2 cellular contexts compared by ENCODE assay signal in the genomic region with DNA sequence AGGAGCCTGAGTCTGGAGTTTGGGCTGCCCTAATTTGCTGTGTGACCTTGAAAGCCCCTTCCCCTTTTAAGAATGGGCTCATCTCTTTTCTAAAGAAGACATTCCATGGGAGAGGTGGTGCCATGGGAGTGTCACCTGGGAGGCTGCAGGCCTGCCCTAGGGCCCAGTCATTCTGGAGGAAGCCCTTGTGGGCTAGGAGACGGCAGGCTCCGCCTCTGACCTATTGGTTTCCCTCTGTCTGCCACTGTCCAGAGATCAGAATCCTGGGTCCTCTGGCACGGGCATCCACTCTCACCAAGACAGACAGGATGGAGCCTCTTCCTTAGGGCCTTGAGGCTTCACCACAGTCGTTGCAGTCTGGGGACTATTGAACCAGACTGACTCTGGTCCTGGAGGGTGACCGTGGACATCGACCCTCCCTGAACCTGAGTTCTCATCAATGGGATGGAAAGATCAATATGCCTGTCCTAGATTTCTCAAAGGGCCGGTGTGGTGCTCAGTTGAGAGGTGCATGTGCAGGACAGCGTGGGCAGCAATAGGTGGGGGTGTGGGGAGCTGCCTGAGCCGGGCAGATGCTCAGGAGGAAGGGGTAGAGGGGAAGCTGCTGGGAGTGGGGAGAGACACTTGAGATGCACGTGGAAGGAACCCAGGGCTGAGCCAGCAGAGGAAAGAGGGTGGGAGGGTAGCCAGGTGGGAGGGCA.
A peak's percentile ranks its signal among the peaks of the same experiment; 100 is the strongest.
TF ChIP-seq lines count a peak whose summit lies in the region.

No MANE protein-coding gene starts in this region.

TF ChIP-seq in HEK293, 187 proteins besides CTCF, POLR2A, EP300 and RAD21:
- TF ChIP-seq, protein P1, sequence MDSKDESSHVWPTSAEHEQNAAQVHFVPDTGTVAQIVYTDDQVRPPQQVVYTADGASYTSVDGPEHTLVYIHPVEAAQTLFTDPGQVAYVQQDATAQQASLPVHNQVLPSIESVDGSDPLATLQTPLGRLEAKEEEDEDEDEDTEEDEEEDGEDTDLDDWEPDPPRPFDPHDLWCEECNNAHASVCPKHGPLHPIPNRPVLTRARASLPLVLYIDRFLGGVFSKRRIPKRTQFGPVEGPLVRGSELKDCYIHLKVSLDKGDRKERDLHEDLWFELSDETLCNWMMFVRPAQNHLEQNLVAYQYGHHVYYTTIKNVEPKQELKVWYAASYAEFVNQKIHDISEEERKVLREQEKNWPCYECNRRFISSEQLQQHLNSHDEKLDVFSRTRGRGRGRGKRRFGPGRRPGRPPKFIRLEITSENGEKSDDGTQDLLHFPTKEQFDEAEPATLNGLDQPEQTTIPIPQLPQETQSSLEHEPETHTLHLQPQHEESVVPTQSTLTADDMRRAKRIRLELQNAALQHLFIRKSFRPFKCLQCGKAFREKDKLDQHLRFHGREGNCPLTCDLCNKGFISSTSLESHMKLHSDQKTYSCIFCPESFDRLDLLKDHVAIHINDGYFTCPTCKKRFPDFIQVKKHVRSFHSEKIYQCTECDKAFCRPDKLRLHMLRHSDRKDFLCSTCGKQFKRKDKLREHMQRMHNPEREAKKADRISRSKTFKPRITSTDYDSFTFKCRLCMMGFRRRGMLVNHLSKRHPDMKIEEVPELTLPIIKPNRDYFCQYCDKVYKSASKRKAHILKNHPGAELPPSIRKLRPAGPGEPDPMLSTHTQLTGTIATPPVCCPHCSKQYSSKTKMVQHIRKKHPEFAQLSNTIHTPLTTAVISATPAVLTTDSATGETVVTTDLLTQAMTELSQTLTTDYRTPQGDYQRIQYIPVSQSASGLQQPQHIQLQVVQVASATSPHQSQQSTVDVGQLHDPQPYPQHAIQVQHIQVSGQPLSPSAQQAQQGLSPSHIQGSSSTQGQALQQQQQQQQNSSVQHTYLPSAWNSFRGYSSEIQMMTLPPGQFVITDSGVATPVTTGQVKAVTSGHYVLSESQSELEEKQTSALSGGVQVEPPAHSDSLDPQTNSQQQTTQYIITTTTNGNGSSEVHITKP (tag by site-specific recombination; IDR thresholded peaks at IDR 0.05) = no peak
- TF ChIP-seq ZFP41 (tag by site-specific recombination; IDR thresholded peaks at IDR 0.05; ENCODE audit: borderline replicate concordance) (no peak), EGR2 (tag by site-specific recombination; IDR thresholded peaks at IDR 0.05; ENCODE audit: low read depth) (peak; percentile 85), KLF8 (tag by site-specific recombination; IDR thresholded peaks at IDR 0.05) (no peak), KLF10 (tag by site-specific recombination; IDR thresholded peaks at IDR 0.05) (no peak), ZNF423 (tag by site-specific recombination; IDR thresholded peaks at IDR 0.05) (no peak), ZNF747 (tag by site-specific recombination; IDR thresholded peaks at IDR 0.05) (no peak), ZFHX2 (tag by site-specific recombination; conservative IDR thresholded peaks at IDR 0.05) (peak; percentile 72)
- TF ChIP-seq, protein P2, sequence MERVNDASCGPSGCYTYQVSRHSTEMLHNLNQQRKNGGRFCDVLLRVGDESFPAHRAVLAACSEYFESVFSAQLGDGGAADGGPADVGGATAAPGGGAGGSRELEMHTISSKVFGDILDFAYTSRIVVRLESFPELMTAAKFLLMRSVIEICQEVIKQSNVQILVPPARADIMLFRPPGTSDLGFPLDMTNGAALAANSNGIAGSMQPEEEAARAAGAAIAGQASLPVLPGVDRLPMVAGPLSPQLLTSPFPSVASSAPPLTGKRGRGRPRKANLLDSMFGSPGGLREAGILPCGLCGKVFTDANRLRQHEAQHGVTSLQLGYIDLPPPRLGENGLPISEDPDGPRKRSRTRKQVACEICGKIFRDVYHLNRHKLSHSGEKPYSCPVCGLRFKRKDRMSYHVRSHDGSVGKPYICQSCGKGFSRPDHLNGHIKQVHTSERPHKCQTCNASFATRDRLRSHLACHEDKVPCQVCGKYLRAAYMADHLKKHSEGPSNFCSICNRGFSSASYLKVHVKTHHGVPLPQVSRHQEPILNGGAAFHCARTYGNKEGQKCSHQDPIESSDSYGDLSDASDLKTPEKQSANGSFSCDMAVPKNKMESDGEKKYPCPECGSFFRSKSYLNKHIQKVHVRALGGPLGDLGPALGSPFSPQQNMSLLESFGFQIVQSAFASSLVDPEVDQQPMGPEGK (tag by site-specific recombination; IDR thresholded peaks at IDR 0.05) = no peak

TF ChIP-seq in HepG2, 621 proteins besides CTCF, POLR2A, EP300 and RAD21:
- no peak for TF ChIP-seq FOXK2 (IDR thresholded peaks at IDR 0.05)
- TF ChIP-seq ZFX (CRISPR knock-in tag; IDR thresholded peaks at IDR 0.05; ENCODE audit: low read depth) = peak; percentile 20; the same call in 1 of the 2 replicates
- TF ChIP-seq, protein P3, sequence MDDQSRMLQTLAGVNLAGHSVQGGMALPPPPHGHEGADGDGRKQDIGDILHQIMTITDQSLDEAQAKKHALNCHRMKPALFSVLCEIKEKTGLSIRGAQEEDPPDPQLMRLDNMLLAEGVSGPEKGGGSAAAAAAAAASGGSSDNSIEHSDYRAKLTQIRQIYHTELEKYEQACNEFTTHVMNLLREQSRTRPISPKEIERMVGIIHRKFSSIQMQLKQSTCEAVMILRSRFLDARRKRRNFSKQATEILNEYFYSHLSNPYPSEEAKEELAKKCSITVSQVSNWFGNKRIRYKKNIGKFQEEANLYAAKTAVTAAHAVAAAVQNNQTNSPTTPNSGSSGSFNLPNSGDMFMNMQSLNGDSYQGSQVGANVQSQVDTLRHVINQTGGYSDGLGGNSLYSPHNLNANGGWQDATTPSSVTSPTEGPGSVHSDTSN (CRISPR knock-in tag; IDR thresholded peaks at IDR 0.05; ENCODE audit: borderline replicate concordance) = no peak
- TF ChIP-seq, protein P4, sequence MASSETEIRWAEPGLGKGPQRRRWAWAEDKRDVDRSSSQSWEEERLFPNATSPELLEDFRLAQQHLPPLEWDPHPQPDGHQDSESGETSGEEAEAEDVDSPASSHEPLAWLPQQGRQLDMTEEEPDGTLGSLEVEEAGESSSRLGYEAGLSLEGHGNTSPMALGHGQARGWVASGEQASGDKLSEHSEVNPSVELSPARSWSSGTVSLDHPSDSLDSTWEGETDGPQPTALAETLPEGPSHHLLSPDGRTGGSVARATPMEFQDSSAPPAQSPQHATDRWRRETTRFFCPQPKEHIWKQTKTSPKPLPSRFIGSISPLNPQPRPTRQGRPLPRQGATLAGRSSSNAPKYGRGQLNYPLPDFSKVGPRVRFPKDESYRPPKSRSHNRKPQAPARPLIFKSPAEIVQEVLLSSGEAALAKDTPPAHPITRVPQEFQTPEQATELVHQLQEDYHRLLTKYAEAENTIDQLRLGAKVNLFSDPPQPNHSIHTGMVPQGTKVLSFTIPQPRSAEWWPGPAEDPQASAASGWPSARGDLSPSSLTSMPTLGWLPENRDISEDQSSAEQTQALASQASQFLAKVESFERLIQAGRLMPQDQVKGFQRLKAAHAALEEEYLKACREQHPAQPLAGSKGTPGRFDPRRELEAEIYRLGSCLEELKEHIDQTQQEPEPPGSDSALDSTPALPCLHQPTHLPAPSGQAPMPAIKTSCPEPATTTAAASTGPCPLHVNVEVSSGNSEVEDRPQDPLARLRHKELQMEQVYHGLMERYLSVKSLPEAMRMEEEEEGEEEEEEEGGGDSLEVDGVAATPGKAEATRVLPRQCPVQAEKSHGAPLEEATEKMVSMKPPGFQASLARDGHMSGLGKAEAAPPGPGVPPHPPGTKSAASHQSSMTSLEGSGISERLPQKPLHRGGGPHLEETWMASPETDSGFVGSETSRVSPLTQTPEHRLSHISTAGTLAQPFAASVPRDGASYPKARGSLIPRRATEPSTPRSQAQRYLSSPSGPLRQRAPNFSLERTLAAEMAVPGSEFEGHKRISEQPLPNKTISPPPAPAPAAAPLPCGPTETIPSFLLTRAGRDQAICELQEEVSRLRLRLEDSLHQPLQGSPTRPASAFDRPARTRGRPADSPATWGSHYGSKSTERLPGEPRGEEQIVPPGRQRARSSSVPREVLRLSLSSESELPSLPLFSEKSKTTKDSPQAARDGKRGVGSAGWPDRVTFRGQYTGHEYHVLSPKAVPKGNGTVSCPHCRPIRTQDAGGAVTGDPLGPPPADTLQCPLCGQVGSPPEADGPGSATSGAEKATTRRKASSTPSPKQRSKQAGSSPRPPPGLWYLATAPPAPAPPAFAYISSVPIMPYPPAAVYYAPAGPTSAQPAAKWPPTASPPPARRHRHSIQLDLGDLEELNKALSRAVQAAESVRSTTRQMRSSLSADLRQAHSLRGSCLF (CRISPR knock-in tag; IDR thresholded peaks at IDR 0.05; ENCODE audit: borderline replicate concordance) = no peak
- TF ChIP-seq CCDC6 (CRISPR knock-in tag; IDR thresholded peaks at IDR 0.05) = no peak
